Comparison of ENCODE assay signal across 15 cellular contexts in genomic region chr12:23895792-23896218, GRCh38. TPM values are rescaled to one million over a fixed set of nuclear protein-coding genes. Genes with fewer than 3 reads are reported as not detected.
DNase-seq lines count a peak whose midpoint lies in the region; FAIRE-seq and TF ChIP-seq lines count a peak whose summit lies in the region.
"Had no signal": no experiment of that assay in that cellular context is flagged by ENCODE, and none has a peak within 500 bp of the region (broad histone marks: within the 10 kb centered on the region; RNA-seq: fewer than 3 reads in every experiment).

No MANE protein-coding gene starts in this region.

- no peak overlapping the region for H3K4me3 Mint-ChIP-seq in Calu3 (ENCODE audit: low read depth, unreplicated experiment)

- TF ChIP-seq CTCF in epithelial cell of esophagus (IDR thresholded peaks at IDR 0.05; ENCODE audit: insufficient read depth, low read depth, low read length, missing control alignments) (no peak), Calu3 (IDR thresholded peaks at IDR 0.05; ENCODE audit: unreplicated experiment) (no peak)

- H3K9me3 Mint-ChIP-seq in Calu3 (ENCODE audit: low read depth, unreplicated experiment) = no peaks in the 10 kb centered on the region

- H3K36me3 Mint-ChIP-seq in Calu3 (ENCODE audit: insufficient read depth, unreplicated experiment) = no peaks in the 10 kb centered on the region

- CTCF ChIA-PET in Calu3 (lab: Charles Lee) = no interaction called here

- DNase-seq in NCI-H128 (lab: John Stamatoyannopoulos, UW; ENCODE audit: unreplicated experiment) = peak; percentile 20
- peak; percentile 24 for DNase-seq in NCI-H524 treated with DMSO at 0.1 percent for 48 hours (lab: John Stamatoyannopoulos, UW)
- DNase-seq in epithelial cell of esophagus (ENCODE audit: low read depth) = peak; percentile 4
- peak in 6 of 10 donors; percentile 15 to 70 (median 18) for DNase-seq in posterior cingulate gyrus
- no peak for DNase-seq in activated gamma-delta T cell treated with Interleukin-2 at 50 U/mL for 16 hours
- no peak for DNase-seq in Calu3
- no peak for DNase-seq in SHP77 treated with DMSO at 0.1 percent for 48 hours (lab: John Stamatoyannopoulos, UW)
- no peak for DNase-seq in GM19239 (ENCODE audit: insufficient read length, low spot score)
- DNase-seq: activated CD8-positive, alpha-beta memory T cell treated with anti-CD3 and anti-CD28 coated beads for 24 hours; adrenal gland; left lung; PC-3 had no signal

- no peak overlapping the region for H3K4me3 ChIP-seq in epithelial cell of esophagus (ENCODE audit: low read length)
- H3K4me3 ChIP-seq: adrenal gland, left lung, prostate gland, thoracic aorta had no signal

- intact Hi-C loops in posterior cingulate gyrus (cut with DNase I) = no loop called here
- intact Hi-C loops in Calu3 (cut with micrococcal nuclease; ENCODE audit: unreplicated experiment) = no loop called here

- H3K27me3 Mint-ChIP-seq in Calu3 (ENCODE audit: unreplicated experiment) = no peaks in the 10 kb centered on the region

- H3K4me1 Mint-ChIP-seq in Calu3 (ENCODE audit: low read depth, unreplicated experiment) = no peaks in the 10 kb centered on the region

- H3K27ac Mint-ChIP-seq in Calu3 (ENCODE audit: unreplicated experiment) = no peak overlapping the region

- no peak for FAIRE-seq in GM19239 (lab: Jason Lieb, UNC)

- no TSS peak for BruUV-seq in Calu3 (replicated peaks; lab: Mats Ljungman, UMichigan)

RNA-seq across cellular contexts. Expression of gene SOX5, which starts 53.7 kb away (rescaled TPM):
- total RNA-seq in Calu3 (2022) = not detected in 2 replicates
- total RNA-seq: PC-3; T-helper 2 cell treated with Interferon-gamma antibody and Interleukin-4, amounts not matched to agents 100 ng/mL and 5 ng/mL, for 36 hours had no signal

Comparison
In these comparisons a context has a peak if more than half of its experiments do, and no peak if none do; other contexts are left out.
1. DNase-seq: peak in NCI-H128 (single experiment), NCI-H524 treated with DMSO at 0.1 percent for 48 hours (single experiment), epithelial cell of esophagus (single experiment) and posterior cingulate gyrus (6 of 10); none in activated gamma-delta T cell treated with Interleukin-2 at 50 U/mL for 16 hours (single experiment), Calu3 (single experiment), SHP77 treated with DMSO at 0.1 percent for 48 hours (single experiment) and GM19239 (single experiment).